In the genomic region with DNA sequence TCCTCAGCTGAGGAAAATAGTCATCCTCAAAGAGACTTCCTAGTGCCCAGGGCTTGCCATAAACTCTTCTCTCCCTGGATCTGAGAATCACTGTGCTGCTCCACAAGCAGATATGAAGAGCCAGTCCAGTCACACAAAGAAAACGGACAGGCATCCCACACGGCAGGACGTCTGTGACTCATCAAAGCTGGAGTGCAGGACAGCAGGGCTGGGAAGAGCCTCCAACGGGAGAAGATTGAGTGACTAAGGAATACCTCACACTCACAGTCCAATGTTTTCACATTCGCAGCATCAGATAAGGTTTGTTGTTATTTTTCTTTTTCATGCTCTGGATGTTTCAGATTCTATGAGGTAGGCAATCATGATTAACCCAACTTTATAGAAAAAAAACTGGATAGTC, we compare ENCODE assay signal across 11 cellular contexts. TPM values are rescaled to one million over a fixed set of nuclear protein-coding genes. Genes with fewer than 3 reads are reported as not detected.
DNase-seq lines count a peak whose midpoint lies in the region; ATAC-seq and TF ChIP-seq lines count a peak whose summit lies in the region.
"Had no signal": no experiment of that assay in that cellular context is flagged by ENCODE, and none has a peak within 500 bp of the region (broad histone marks: within the 10 kb centered on the region; RNA-seq: fewer than 3 reads in every experiment).

No MANE protein-coding gene starts in this region.

- H3K9me3 Mint-ChIP-seq in MCF 10A (ENCODE audit: unreplicated experiment): peaks cover 4% of the 10 kb centered on the region
- H3K9me3 Mint-ChIP-seq: stimulated activated naive CD8-positive, alpha-beta T cell treated with anti-CD3 and anti-CD28 coated beads, Interleukin-15, amount 100 ng/mL, for 72 hours had no signal

- peak overlapping the region; percentile 82 for H2AFZ ChIP-seq in SK-N-SH (ENCODE audit: low read depth)

- no peaks in the 10 kb centered on the region for H3K27me3 Mint-ChIP-seq in MCF 10A (ENCODE audit: insufficient read depth, unreplicated experiment)
- H3K27me3 Mint-ChIP-seq: stimulated activated naive CD8-positive, alpha-beta T cell treated with anti-CD3 and anti-CD28 coated beads, Interleukin-15, amount 100 ng/mL, for 72 hours had no signal

- ATAC-seq in GM19395 (IDR thresholded peaks at IDR 0.05; ENCODE audit: unreplicated experiment): no peak

- H3K27me3 ChIP-seq in breast epithelium (no peaks in the 10 kb centered on the region), SK-N-SH (ENCODE audit: insufficient read depth) (no peaks in the 10 kb centered on the region)

- CTCF ChIA-PET in MCF 10A (lab: Yijun Ruan, JAX) (interaction anchor here (0.6 to 6.1 kb wide), 19 partner anchors 10 to 401 kb away, joined by 3 to 38 read pairs (median 4); no protein-coding TSS in a partner anchor), SK-N-SH (lab: Yijun Ruan, JAX) (interaction anchor here (0.6 to 2.6 kb wide), 10 partner anchors 8 to 999 kb away, joined by 3 to 15 read pairs (median 4); no protein-coding TSS in a partner anchor)

- H3K4me1 ChIP-seq in breast epithelium: no peaks in the 10 kb centered on the region
- peaks cover 0 to 5% of the 10 kb centered on the region in 2 experiments; a peak in 1 of 4 replicates for H3K4me1 ChIP-seq in SK-N-SH (ENCODE audit: control insufficient read depth in 1 of 2, insufficient read depth in 2 of 2, low read depth in 1 of 2, low read length in 1 of 2)

- H3K9ac ChIP-seq in SK-N-SH: peak overlapping the region; percentile 54; the same call in 1 of the 2 replicates

- no peak for TF ChIP-seq POLR2A in breast epithelium (IDR thresholded peaks at IDR 0.05)

- TF ChIP-seq RAD21 in SK-N-SH (IDR thresholded peaks at IDR 0.05; ENCODE audit: low read length): no peak

- 6% methylated on average over 5 of the region's 5 CpGs for WGBS in SK-N-SH (ENCODE audit: low lambda C conversion rate)

- H3K4me1 Mint-ChIP-seq in MCF 10A (ENCODE audit: insufficient read depth, unreplicated experiment): peaks cover 13% of the 10 kb centered on the region
- H3K4me1 Mint-ChIP-seq: stimulated activated naive CD8-positive, alpha-beta T cell treated with anti-CD3 and anti-CD28 coated beads, Interleukin-15, amount 100 ng/mL, for 72 hours had no signal

- H3K36me3 ChIP-seq in breast epithelium (no peaks in the 10 kb centered on the region), SK-N-SH (replicated peaks in 1 of 2; ENCODE audit: control insufficient read depth in 1 of 2, insufficient read depth in 2 of 2, low read length in 1 of 2) (no peaks in the 10 kb centered on the region)
- H3K36me3 ChIP-seq: left ventricle myocardium inferior had no signal

- POLR2A ChIA-PET in MCF 10A (lab: Yijun Ruan, JAX): interaction anchor here (0.6 to 1.2 kb wide), 4 partner anchors 11 to 397 kb away, joined by 3 to 5 read pairs (median 3); no protein-coding TSS in a partner anchor
- POLR2A ChIA-PET in SK-N-SH (lab: Yijun Ruan, JAX): no interaction called here

- peak; percentile 91 for DNase-seq in MCF 10A (ENCODE audit: unreplicated experiment)
- no peak for DNase-seq in breast epithelium (ENCODE audit: low spot score in 2 of 2)
- peak; percentile 4 for DNase-seq in SK-N-SH
- DNase-seq in fibroblast of villous mesenchyme (ENCODE audit: low read depth): peak; percentile 84
- DNase-seq in stromal cell of bone marrow (ENCODE audit: low read depth): peak; percentile 87
- no peak for DNase-seq in medulla oblongata (ENCODE audit: extremely low spot score)
- no peak for DNase-seq in NCI-H1048 (lab: John Stamatoyannopoulos, UW)
- DNase-seq: activated T-cell treated with anti-CD3 and anti-CD28 coated beads, Interleukin-2, amount 50 U/mL, for 1 hour; left ventricle myocardium inferior had no signal

- peaks cover 23% of the 10 kb centered on the region for H3F3A ChIP-seq in SK-N-SH (replicated peaks; ENCODE audit: insufficient read depth)

- peak overlapping the region; percentile 37 for H3K27ac Mint-ChIP-seq in MCF 10A (ENCODE audit: low read depth, unreplicated experiment)
- H3K27ac Mint-ChIP-seq: stimulated activated naive CD8-positive, alpha-beta T cell treated with anti-CD3 and anti-CD28 coated beads, Interleukin-15, amount 100 ng/mL, for 72 hours had no signal

- no peaks in the 10 kb centered on the region for H3K36me3 Mint-ChIP-seq in MCF 10A (ENCODE audit: insufficient read depth, unreplicated experiment)

- H3K9me3 ChIP-seq in breast epithelium: no peaks in the 10 kb centered on the region
- H3K9me3 ChIP-seq in SK-N-SH: no peaks in the 10 kb centered on the region; the same call in 1 of the 2 replicates
- H3K9me3 ChIP-seq: left ventricle myocardium inferior had no signal

- H3K27ac ChIP-seq in breast epithelium: no peak overlapping the region
- H3K27ac ChIP-seq in SK-N-SH (ENCODE audit: low read depth in 2 of 2, low read length in 1 of 2): peak overlapping the region; percentile 5 to 90; a peak in 3 of 4 replicates
- H3K27ac ChIP-seq: left ventricle myocardium inferior had no signal

- no peaks in the 10 kb centered on the region for H4K20me1 ChIP-seq in SK-N-SH (ENCODE audit: insufficient read depth)

- H3K9me2 ChIP-seq in SK-N-SH: no peaks in the 10 kb centered on the region

- H3K4me3 Mint-ChIP-seq in MCF 10A (ENCODE audit: unreplicated experiment): no peak overlapping the region
- H3K4me3 Mint-ChIP-seq: stimulated activated naive CD8-positive, alpha-beta T cell treated with anti-CD3 and anti-CD28 coated beads, Interleukin-15, amount 100 ng/mL, for 72 hours had no signal

- H3K79me2 ChIP-seq in SK-N-SH (ENCODE audit: insufficient read depth): no peaks in the 10 kb centered on the region

- TF ChIP-seq CTCF in MCF 10A (IDR thresholded peaks at IDR 0.05; ENCODE audit: unreplicated experiment): no peak
- no peak for TF ChIP-seq CTCF in breast epithelium (IDR thresholded peaks at IDR 0.05)
- TF ChIP-seq CTCF in SK-N-SH (IDR thresholded peaks at IDR 0.05): no peak
- no peak for TF ChIP-seq CTCF in fibroblast of villous mesenchyme (IDR thresholded peaks at IDR 0.05; ENCODE audit: insufficient read depth, low read depth, low read length)

- H3K4me2 ChIP-seq in SK-N-SH: peak overlapping the region; percentile 21; the same call in 1 of the 2 replicates

- H3K4me3 ChIP-seq in breast epithelium (no peak overlapping the region), SK-N-SH (ENCODE audit: low read depth in 2 of 2, low read length in 1 of 2) (no peak overlapping the region), fibroblast of villous mesenchyme (ENCODE audit: low read depth, low read length) (no peak overlapping the region)
- H3K4me3 ChIP-seq: left ventricle myocardium inferior had no signal

- BruUV-seq in MCF 10A (replicated peaks; lab: Mats Ljungman, UMichigan): no TSS peak

- peak in 1 of 2 experiments; percentile 85; a peak in 1 of 4 replicates for TF ChIP-seq EP300 in SK-N-SH (IDR thresholded peaks at IDR 0.05; ENCODE audit: borderline replicate concordance in 1 of 2, low read depth in 1 of 2, low read length in 1 of 2)

- intact Hi-C loops in MCF 10A (cut with micrococcal nuclease) (loop anchor here (1.0 to 5.0 kb wide), 2 partner anchors 370 to 401 kb away; no protein-coding TSS in a partner anchor), breast epithelium (cut with DNase I; ENCODE audit: low total_unique reads) (no loop called here)

TF ChIP-seq in SK-N-SH, 30 proteins besides CTCF, POLR2A, EP300 and RAD21 (continues in another document):
- TF ChIP-seq, protein P1, sequence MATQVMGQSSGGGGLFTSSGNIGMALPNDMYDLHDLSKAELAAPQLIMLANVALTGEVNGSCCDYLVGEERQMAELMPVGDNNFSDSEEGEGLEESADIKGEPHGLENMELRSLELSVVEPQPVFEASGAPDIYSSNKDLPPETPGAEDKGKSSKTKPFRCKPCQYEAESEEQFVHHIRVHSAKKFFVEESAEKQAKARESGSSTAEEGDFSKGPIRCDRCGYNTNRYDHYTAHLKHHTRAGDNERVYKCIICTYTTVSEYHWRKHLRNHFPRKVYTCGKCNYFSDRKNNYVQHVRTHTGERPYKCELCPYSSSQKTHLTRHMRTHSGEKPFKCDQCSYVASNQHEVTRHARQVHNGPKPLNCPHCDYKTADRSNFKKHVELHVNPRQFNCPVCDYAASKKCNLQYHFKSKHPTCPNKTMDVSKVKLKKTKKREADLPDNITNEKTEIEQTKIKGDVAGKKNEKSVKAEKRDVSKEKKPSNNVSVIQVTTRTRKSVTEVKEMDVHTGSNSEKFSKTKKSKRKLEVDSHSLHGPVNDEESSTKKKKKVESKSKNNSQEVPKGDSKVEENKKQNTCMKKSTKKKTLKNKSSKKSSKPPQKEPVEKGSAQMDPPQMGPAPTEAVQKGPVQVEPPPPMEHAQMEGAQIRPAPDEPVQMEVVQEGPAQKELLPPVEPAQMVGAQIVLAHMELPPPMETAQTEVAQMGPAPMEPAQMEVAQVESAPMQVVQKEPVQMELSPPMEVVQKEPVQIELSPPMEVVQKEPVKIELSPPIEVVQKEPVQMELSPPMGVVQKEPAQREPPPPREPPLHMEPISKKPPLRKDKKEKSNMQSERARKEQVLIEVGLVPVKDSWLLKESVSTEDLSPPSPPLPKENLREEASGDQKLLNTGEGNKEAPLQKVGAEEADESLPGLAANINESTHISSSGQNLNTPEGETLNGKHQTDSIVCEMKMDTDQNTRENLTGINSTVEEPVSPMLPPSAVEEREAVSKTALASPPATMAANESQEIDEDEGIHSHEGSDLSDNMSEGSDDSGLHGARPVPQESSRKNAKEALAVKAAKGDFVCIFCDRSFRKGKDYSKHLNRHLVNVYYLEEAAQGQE (IDR thresholded peaks at IDR 0.05; ENCODE audit: low read depth, low read length): no peak
- TF ChIP-seq NRF1 (IDR thresholded peaks at IDR 0.05; ENCODE audit: low read depth, low read length) (no peak), FOXM1 (IDR thresholded peaks at IDR 0.05; ENCODE audit: low read depth) (0 out of 2 replicates have a peak, but pooled peaks have one; percentile 35), FOSL2 (IDR thresholded peaks at IDR 0.05; ENCODE audit: borderline replicate concordance, low read depth) (peak; percentile 93)
- TF ChIP-seq, protein P2, sequence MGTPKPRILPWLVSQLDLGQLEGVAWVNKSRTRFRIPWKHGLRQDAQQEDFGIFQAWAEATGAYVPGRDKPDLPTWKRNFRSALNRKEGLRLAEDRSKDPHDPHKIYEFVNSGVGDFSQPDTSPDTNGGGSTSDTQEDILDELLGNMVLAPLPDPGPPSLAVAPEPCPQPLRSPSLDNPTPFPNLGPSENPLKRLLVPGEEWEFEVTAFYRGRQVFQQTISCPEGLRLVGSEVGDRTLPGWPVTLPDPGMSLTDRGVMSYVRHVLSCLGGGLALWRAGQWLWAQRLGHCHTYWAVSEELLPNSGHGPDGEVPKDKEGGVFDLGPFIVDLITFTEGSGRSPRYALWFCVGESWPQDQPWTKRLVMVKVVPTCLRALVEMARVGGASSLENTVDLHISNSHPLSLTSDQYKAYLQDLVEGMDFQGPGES (IDR thresholded peaks at IDR 0.05; ENCODE audit: low read depth, low read length): no peak

RNA-seq across cellular contexts. Expression of a gene that starts 57.8 kb away (rescaled TPM):
- total RNA-seq in MCF 10A (2022) (0.44 and 1.1 TPM in 2 replicates), breast epithelium (100 to 1,000 TPM in 1 of 3 donors, 10 to 100 TPM in 1, under 1 TPM in 1; 0.96 to 246 (median 48.4) TPM), fibroblast of villous mesenchyme (1.9 and 6.9 TPM in 2 replicates)
- 1.0 and 1.5 TPM in 2 replicates for polyA plus RNA-seq in SK-N-SH (2012; rRNA removed)
- 1.2 and 1.4 TPM in 2 replicates for polyA plus RNA-seq in SK-N-SH (2012; cell fraction: cytosol; rRNA removed)
- polyA plus RNA-seq in SK-N-SH (2012; cell fraction: nucleus; rRNA removed): 2.5 and 3.7 TPM in 2 replicates

Comparison
In these comparisons a context has a peak if more than half of its experiments do, and no peak if none do; other contexts are left out.
1. DNase-seq: peak in MCF 10A (single experiment), SK-N-SH (single experiment), fibroblast of villous mesenchyme (single experiment) and stromal cell of bone marrow (single experiment); none in breast epithelium (0 of 2), medulla oblongata (single experiment) and NCI-H1048 (single experiment).
2. H3K27ac ChIP-seq: peak in SK-N-SH (2 of 2); none in breast epithelium (0 of 2).